11 cellular contexts compared by ENCODE assay signal in genomic region chr1:17118268-17118667, GRCh38. TPM values are rescaled to one million over a fixed set of nuclear protein-coding genes. Genes with fewer than 3 reads are reported as not detected.
DNase-seq lines count a peak whose midpoint lies in the region; ATAC-seq and TF ChIP-seq lines count a peak whose summit lies in the region.
"Had no signal": no experiment of that assay in that cellular context is flagged by ENCODE, and none has a peak within 500 bp of the region (broad histone marks: within the 10 kb centered on the region; RNA-seq: fewer than 3 reads in every experiment).

No MANE protein-coding gene starts in this region.

- H3K27ac Mint-ChIP-seq in endodermal cell (no peak overlapping the region), nephron (no peak overlapping the region)

- H3K4me1 Mint-ChIP-seq in endodermal cell (peaks cover 12% of the 10 kb centered on the region), nephron (peaks cover 63% of the 10 kb centered on the region)

- H3K79me2 ChIP-seq in PC-3 (ENCODE audit: low read length): no peaks in the 10 kb centered on the region

- no peaks in the 10 kb centered on the region for H3K9me2 ChIP-seq in PC-3 (replicated peaks; ENCODE audit: low read length)

- no peak overlapping the region for H3K27ac ChIP-seq in A673 (ENCODE audit: low read depth, low read length, poor library complexity, severe bottlenecking)
- no peak overlapping the region for H3K27ac ChIP-seq in PC-3 (ENCODE audit: low read length)
- no peak overlapping the region for H3K27ac ChIP-seq in endodermal cell (ENCODE audit: low read depth, low read length)

- H3K9ac ChIP-seq in PC-3 (ENCODE audit: low read length) (no peak overlapping the region), endodermal cell (ENCODE audit: extremely low read depth, low read length, poor library complexity, severe bottlenecking) (no peak overlapping the region)

- CTCF ChIA-PET in A673 (lab: Charles Lee) (interaction anchor here (1.7 kb wide), 1 partner anchor 58 kb away, joined by 5 read pairs; no protein-coding TSS in a partner anchor), PC-3 (lab: Charles Lee) (no interaction called here)

- H3F3A ChIP-seq in PC-3 (ENCODE audit: low read length, unreplicated experiment): no peaks in the 10 kb centered on the region

- H3K4me3 Mint-ChIP-seq in endodermal cell: peak overlapping the region; percentile 61
- H3K4me3 Mint-ChIP-seq in nephron: peak overlapping the region; percentile 53 to 67 (median 60)

- 38 to 53% methylated on average over 5 to 7 of the region's 7 CpGs for WGBS in endodermal cell (ENCODE audit: insufficient coverage in 1 of 2, insufficient read length in 1 of 2), 2 experiments

- H4K20me1 ChIP-seq in PC-3 (ENCODE audit: low read length): no peaks in the 10 kb centered on the region

- no peaks in the 10 kb centered on the region for H3K9me3 Mint-ChIP-seq in endodermal cell
- no peaks in the 10 kb centered on the region for H3K9me3 Mint-ChIP-seq in nephron

- ATAC-seq in PC-3 (no peak), GM18517 (IDR thresholded peaks at IDR 0.05; ENCODE audit: unreplicated experiment) (no peak), HG03378 (IDR thresholded peaks at IDR 0.05; ENCODE audit: unreplicated experiment) (no peak), esophagus mucosa (no peak)

- no peaks in the 10 kb centered on the region for H3K9me3 ChIP-seq in A673 (ENCODE audit: low read depth, low read length, poor library complexity, severe bottlenecking)
- H3K9me3 ChIP-seq in PC-3 (ENCODE audit: low read length): no peaks in the 10 kb centered on the region
- H3K9me3 ChIP-seq in endodermal cell (ENCODE audit: control insufficient read depth, low read length): no peaks in the 10 kb centered on the region

- H3K4me3 ChIP-seq in A673 (ENCODE audit: low read depth, low read length, poor library complexity, severe bottlenecking) (peak overlapping the region; percentile 59), PC-3 (ENCODE audit: low read length) (no peak overlapping the region), endodermal cell (ENCODE audit: low read length) (peak overlapping the region; percentile 76)

- H3K27me3 ChIP-seq in A673 (replicated peaks; ENCODE audit: insufficient read depth, low read depth, low read length, poor library complexity) (no peaks in the 10 kb centered on the region), PC-3 (ENCODE audit: low read length) (no peaks in the 10 kb centered on the region), endodermal cell (ENCODE audit: control insufficient read depth, insufficient read depth, low read length, poor library complexity, severe bottlenecking) (peaks cover 43% of the 10 kb centered on the region)

- DNase-seq in A673 (ENCODE audit: low spot score) (no peak), PC-3 (no peak), endodermal cell (no peak), head of caudate nucleus (no peak)
- DNase-seq: NCI-H510A treated with DMSO at 0.1 percent for 48 hours had no signal

- H3K36me3 Mint-ChIP-seq in endodermal cell (ENCODE audit: low read depth) (no peaks in the 10 kb centered on the region), nephron (ENCODE audit: low read depth) (no peaks in the 10 kb centered on the region)

- H3K4me2 ChIP-seq in PC-3 (ENCODE audit: low read length): 0 out of 2 replicates have a peak overlapping the region, but pooled peaks have one; percentile 89

- TF ChIP-seq CTCF in A673 (conservative IDR thresholded peaks at IDR 0.05; ENCODE audit: low read depth, low read length) (no peak), PC-3 (conservative IDR thresholded peaks at IDR 0.05; ENCODE audit: low read depth, low read length) (no peak), endodermal cell (conservative IDR thresholded peaks at IDR 0.05) (no peak), nephron (IDR thresholded peaks at IDR 0.05; ENCODE audit: unreplicated experiment in 3 of 3) (no peak)

- H3K4me1 ChIP-seq in A673 (ENCODE audit: insufficient read depth, low read length, poor library complexity, severe bottlenecking) (peaks cover 36% of the 10 kb centered on the region), PC-3 (ENCODE audit: insufficient read depth, low read length) (no peaks in the 10 kb centered on the region; the same call in 1 of the 2 replicates), endodermal cell (ENCODE audit: control insufficient read depth, insufficient read depth, low read length) (no peaks in the 10 kb centered on the region)

- POLR2A ChIA-PET in A673 (lab: Charles Lee; ENCODE audit: low non-redundant PET) (no interaction called here), PC-3 (lab: Charles Lee; ENCODE audit: unreplicated experiment) (no interaction called here)

- H3K27me3 Mint-ChIP-seq in endodermal cell (ENCODE audit: insufficient read depth): peaks cover 58% of the 10 kb centered on the region
- peaks cover 78% of the 10 kb centered on the region for H3K27me3 Mint-ChIP-seq in nephron (ENCODE audit: low read depth)

- no peak overlapping the region for H2AFZ ChIP-seq in PC-3 (ENCODE audit: low read length)

- BruUV-seq in A673 (replicated peaks; lab: Mats Ljungman, UMichigan) (no TSS peak), PC-3 (replicated peaks; lab: Mats Ljungman, UMichigan) (no TSS peak)

- intact Hi-C loops in A673 (cut with micrococcal nuclease; ENCODE audit: unreplicated experiment) (no loop called here), PC-3 (cut with micrococcal nuclease) (no loop called here), head of caudate nucleus (cut with DNase I) (no loop called here)

- H3K36me3 ChIP-seq in A673 (ENCODE audit: insufficient read depth, low read length, poor library complexity, severe bottlenecking) (no peaks in the 10 kb centered on the region), PC-3 (ENCODE audit: low read depth, low read length) (no peaks in the 10 kb centered on the region), endodermal cell (ENCODE audit: control insufficient read depth, insufficient read depth, low read length) (no peaks in the 10 kb centered on the region)

RNA-seq across cellular contexts. Expression of gene PADI2, which starts 1.0 kb away (rescaled TPM):
- total RNA-seq in A673 (2021) (26.4 and 27.7 TPM in 2 replicates), PC-3 (2014; rRNA removed) (2.4 and 3.2 TPM in 2 replicates), endodermal cell (1 to 10 TPM; 2.0 to 2.7 TPM), esophagus mucosa (0.92 TPM)
- 2.3 TPM for polyA plus RNA-seq in endodermal cell (2013, experiment 1 of 2)
- polyA plus RNA-seq in endodermal cell (2013, experiment 2 of 2): 2.4 TPM
- total RNA-seq: fibroblast of lung, pulmonary artery endothelial cell had no signal
